In the genomic region with DNA sequence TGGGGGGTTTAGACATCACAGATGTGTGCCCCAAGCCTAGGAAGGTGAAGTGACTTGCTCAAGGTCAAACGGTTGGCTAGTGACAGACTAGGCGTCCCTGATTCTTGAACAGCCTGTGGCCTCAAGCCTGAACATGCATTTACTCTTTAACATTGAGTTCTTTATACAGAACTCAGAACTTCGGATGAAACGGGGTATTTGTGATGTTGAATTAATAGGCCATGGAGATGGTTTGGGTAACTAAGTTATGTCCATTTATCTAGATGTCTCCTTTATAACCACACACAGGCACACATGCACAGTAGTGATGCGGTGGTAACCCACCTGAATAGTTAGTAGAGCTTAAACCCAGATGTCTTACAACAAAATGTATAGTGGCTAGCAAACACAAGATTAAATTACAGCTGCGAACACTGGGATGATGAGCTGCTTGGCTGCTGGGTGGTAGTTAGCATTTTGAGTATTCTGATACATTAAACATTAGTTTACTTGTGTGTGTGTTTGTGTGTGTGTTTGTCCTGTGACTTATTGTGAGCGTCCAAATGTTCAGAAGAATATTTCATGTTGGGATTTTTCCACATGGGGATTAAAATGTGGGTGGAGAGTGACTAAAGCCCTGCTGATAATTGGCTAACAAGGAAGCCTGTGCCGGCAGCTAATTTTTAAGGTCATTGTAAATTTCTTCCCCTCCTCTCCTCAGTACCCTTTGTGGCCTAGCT, we compare ENCODE assay signal across 8 cellular contexts. TPM values are rescaled to one million over a fixed set of nuclear protein-coding genes. Genes with fewer than 3 reads are reported as not detected.
DNase-seq lines count a peak whose midpoint lies in the region; ATAC-seq and TF ChIP-seq lines count a peak whose summit lies in the region.

No MANE protein-coding gene starts in this region.

- no peak for TF ChIP-seq CTCF in AG09309 (IDR thresholded peaks at IDR 0.05; ENCODE audit: control insufficient read depth, insufficient read depth, low read depth, low read length, missing control alignments)
- no peak for TF ChIP-seq CTCF in IMR-90 (conservative IDR thresholded peaks at IDR 0.05; ENCODE audit: low read depth, low read length)
- TF ChIP-seq CTCF in mammary epithelial cell (conservative IDR thresholded peaks at IDR 0.05 in 1 of 2, IDR thresholded peaks at IDR 0.05 in 1 of 2; ENCODE audit: extremely low read depth in 1 of 2, insufficient read depth in 1 of 2, low read depth in 1 of 2, low read length in 2 of 2), result no peak

- H3K4me3 ChIP-seq in AG09309 (ENCODE audit: control insufficient read depth, low read depth, low read length), result peak overlapping the region; percentile 89
- H3K4me3 ChIP-seq in IMR-90 (ENCODE audit: insufficient read depth, low read depth, low read length), result no peak overlapping the region
- H3K4me3 ChIP-seq in mammary epithelial cell (replicated peaks in 1 of 3; ENCODE audit: insufficient read depth in 1 of 3, low read depth in 2 of 3, low read length in 3 of 3), result peak overlapping the region; percentile 62 to 91 (median 82)
- peak overlapping the region; percentile 80 for H3K4me3 ChIP-seq in mesodermal cell (ENCODE audit: extremely low read depth, insufficient read depth, low read length, poor library complexity, severe bottlenecking)

- H2BK15ac ChIP-seq in IMR-90 (ENCODE audit: low read depth, low read length), result 0 out of 3 replicates have a peak overlapping the region, but pooled peaks have one; percentile 59

- ATAC-seq in IMR-90 (ENCODE audit: low read depth) (no peak), HG03045 (IDR thresholded peaks at IDR 0.05; ENCODE audit: unreplicated experiment) (no peak), HG02884 (IDR thresholded peaks at IDR 0.05; ENCODE audit: unreplicated experiment) (no peak)

- H3K4me1 ChIP-seq in IMR-90 (ENCODE audit: control insufficient read depth, insufficient read depth, low read length), result peaks cover 27% of the 10 kb centered on the region
- peaks cover 53% of the 10 kb centered on the region for H3K4me1 ChIP-seq in mammary epithelial cell (ENCODE audit: insufficient read depth, low read length)
- peaks cover 43% of the 10 kb centered on the region for H3K4me1 ChIP-seq in mesodermal cell (ENCODE audit: control insufficient read depth, insufficient read depth, low read length, poor library complexity, severe bottlenecking)

- H4K8ac ChIP-seq in IMR-90 (ENCODE audit: low read depth in 2 of 2, low read length in 2 of 2), result peak overlapping the region in 1 of 2 experiments; percentile 72; a peak in 1 of 4 replicates

- no peak overlapping the region for H3K4ac ChIP-seq in IMR-90 (ENCODE audit: low read depth, low read length)

- H4K91ac ChIP-seq in IMR-90 (ENCODE audit: insufficient read depth, low read depth, low read length), result no peak overlapping the region

- H2BK120ac ChIP-seq in IMR-90 (ENCODE audit: low read depth, low read length), result no peak overlapping the region

- dilution Hi-C loops in IMR-90 (cut with HindIII; ENCODE audit: low sequenced_read_pairs, unreplicated experiment), result no loop called here
- dilution Hi-C loops in mammary epithelial cell (cut with HindIII; ENCODE audit: low sequenced_read_pairs), result no loop called here

- DNase-seq in AG09309 (ENCODE audit: low read depth) (no peak), IMR-90 (no peak), mammary epithelial cell (peak; percentile 37), NCI-H2029 (lab: John Stamatoyannopoulos, UW) (no peak), OCI-M1 (lab: John Stamatoyannopoulos, UW) (no peak)

- no peak overlapping the region; the same call in 1 of the 2 replicates for H3K27ac ChIP-seq in IMR-90 (ENCODE audit: insufficient read depth, low read length)
- peak overlapping the region; percentile 95 for H3K27ac ChIP-seq in mammary epithelial cell (ENCODE audit: insufficient read depth, low read depth, low read length)
- H3K27ac ChIP-seq in mesodermal cell (ENCODE audit: low read depth, low read length, severe bottlenecking), result peak overlapping the region; percentile 71

- no CpG with 5 or more reads among the region's 8 CpGs for WGBS in IMR-90 (ENCODE audit: extremely low coverage in 2 of 2, insufficient read length in 1 of 2), 2 experiments
- 27% methylated on average over 8 of the region's 8 CpGs for WGBS in mammary epithelial cell (ENCODE audit: low coverage, missing lambda C conversion rate)
- 38 to 88% methylated on average over 1 of the region's 8 CpGs for WGBS in mesodermal cell (ENCODE audit: insufficient coverage in 2 of 2), 2 experiments

- H4K20me1 ChIP-seq in IMR-90 (ENCODE audit: insufficient read depth, low read length) (peaks cover 52% of the 10 kb centered on the region), mammary epithelial cell (ENCODE audit: insufficient read depth, low read length) (peaks cover 2% of the 10 kb centered on the region)

- no peak overlapping the region for H3K56ac ChIP-seq in IMR-90 (ENCODE audit: extremely low read depth, insufficient read depth, low read length)

- H2BK20ac ChIP-seq in IMR-90 (ENCODE audit: low read depth, low read length), result no peak overlapping the region

- H3K9me3 ChIP-seq in IMR-90 (ENCODE audit: control insufficient read depth, insufficient read depth, low read length) (no peaks in the 10 kb centered on the region), mammary epithelial cell (replicated peaks; ENCODE audit: insufficient read depth, low read length) (no peaks in the 10 kb centered on the region), mesodermal cell (ENCODE audit: control insufficient read depth, low read length) (no peaks in the 10 kb centered on the region)

- H3K79me1 ChIP-seq in IMR-90 (ENCODE audit: low read depth in 1 of 2, low read length in 2 of 2), result peaks cover 4 to 56% of the 10 kb centered on the region in 2 experiments

- H3K18ac ChIP-seq in IMR-90 (ENCODE audit: low read depth, low read length), result no peak overlapping the region

- BruUV-seq in IMR-90 (replicated peaks; lab: Mats Ljungman, UMichigan) (no TSS peak), mammary epithelial cell (replicated peaks; lab: Mats Ljungman, UMichigan) (no TSS peak)

- H2AK9ac ChIP-seq in IMR-90 (replicated peaks; ENCODE audit: low read depth, low read length, poor library complexity), result no peak overlapping the region

- no peak for TF ChIP-seq POLR2A in IMR-90 (IDR thresholded peaks at IDR 0.05; ENCODE audit: low read depth, low read length)

- H2AK5ac ChIP-seq in IMR-90 (ENCODE audit: low read depth, low read length), result peak overlapping the region; percentile 7; the same call in 1 of the 2 replicates

- no peak overlapping the region for H2BK5ac ChIP-seq in IMR-90 (ENCODE audit: low read depth, low read length, poor library complexity, severe bottlenecking)

- TF ChIP-seq RAD21 in IMR-90 (IDR thresholded peaks at IDR 0.05; ENCODE audit: low read length), result no peak

- H3K14ac ChIP-seq in IMR-90 (replicated peaks; ENCODE audit: low read depth, low read length), result no peak overlapping the region

- H3K9ac ChIP-seq in IMR-90 (ENCODE audit: low read depth, low read length), result 0 out of 2 replicates have a peak overlapping the region, but pooled peaks have one; percentile 1
- H3K9ac ChIP-seq in mammary epithelial cell (ENCODE audit: insufficient read depth, low read length), result peak overlapping the region; percentile 84

- intact Hi-C loops in IMR-90 (cut with micrococcal nuclease) (loop anchor here (5.0 kb wide), 2 partner anchors 112 to 1297 kb away; no protein-coding TSS in a partner anchor), mammary epithelial cell (cut with micrococcal nuclease) (loop anchor here (5.0 kb wide), 2 partner anchors 42 to 223 kb away; no protein-coding TSS in a partner anchor)

- POLR2A ChIA-PET in IMR-90 (lab: Charles Lee; ENCODE audit: unreplicated experiment), result no interaction called here

- H3K23ac ChIP-seq in IMR-90 (ENCODE audit: low read depth, low read length), result peak overlapping the region; percentile 41

- in situ Hi-C loops in IMR-90 (cut with MboI; ENCODE audit: low sequenced_read_pairs), result no loop called here
- in situ Hi-C loops in mammary epithelial cell (cut with MboI; ENCODE audit: low sequenced_read_pairs in 2 of 2), result loop anchor here in 1 of 2 donors (25.0 kb wide), 1 partner anchor 112 kb away; no protein-coding TSS in a partner anchor

- peaks cover 9% of the 10 kb centered on the region; the same call in 1 of the 2 replicates for H3K9me1 ChIP-seq in IMR-90 (ENCODE audit: insufficient read depth, low read length)

- peaks cover 68% of the 10 kb centered on the region for H3K79me2 ChIP-seq in mammary epithelial cell (ENCODE audit: insufficient read depth, low read length)

- H3K27me3 ChIP-seq in IMR-90 (ENCODE audit: control insufficient read depth, insufficient read depth, low read length) (peaks cover 4% of the 10 kb centered on the region; the same call in 1 of the 2 replicates), mammary epithelial cell (ENCODE audit: insufficient read depth, low read length) (no peaks in the 10 kb centered on the region)

- H2AFZ ChIP-seq in IMR-90 (replicated peaks; ENCODE audit: low read length, poor library complexity) (no peak overlapping the region), mammary epithelial cell (ENCODE audit: low read depth, low read length) (no peak overlapping the region)

- H3K4me2 ChIP-seq in IMR-90 (ENCODE audit: low read depth, low read length), result peak overlapping the region; percentile 84
- peak overlapping the region; percentile 84 for H3K4me2 ChIP-seq in mammary epithelial cell (ENCODE audit: insufficient read depth, low read depth, low read length)

- CTCF ChIA-PET in IMR-90 (lab: Yijun Ruan, JAX) (interaction anchor here (0.6 to 0.9 kb wide), 2 partner anchors 23 to 124 kb away, joined by 3 to 5 read pairs; no protein-coding TSS in a partner anchor), mammary epithelial cell (lab: Charles Lee; ENCODE audit: low non-redundant PET) (interaction anchor here (0.6 kb wide), 1 partner anchor 124 kb away, joined by 4 read pairs; no protein-coding TSS in a partner anchor)

- no peaks in the 10 kb centered on the region for H3K36me3 ChIP-seq in IMR-90 (ENCODE audit: control insufficient read depth, insufficient read depth, low read length)
- no peaks in the 10 kb centered on the region for H3K36me3 ChIP-seq in mammary epithelial cell (ENCODE audit: insufficient read depth, low read length)
- H3K36me3 ChIP-seq in mesodermal cell (ENCODE audit: control insufficient read depth, insufficient read depth, low read length), result peaks cover 4% of the 10 kb centered on the region

- no peak overlapping the region for H4K5ac ChIP-seq in IMR-90 (ENCODE audit: low read depth, low read length)

TF ChIP-seq in IMR-90, 13 proteins besides CTCF, POLR2A, EP300 and RAD21 (continues in another document):
- TF ChIP-seq CEBPB (IDR thresholded peaks at IDR 0.05; ENCODE audit: low read depth, low read length) (no peak), NFE2L2 (IDR thresholded peaks at IDR 0.05; ENCODE audit: low read depth, low read length) (no peak), FOS (IDR thresholded peaks at IDR 0.05; ENCODE audit: low read depth, low read length) (no peak)

RNA-seq across cellular contexts. Expression of gene ATP1A1, which starts 2.3 kb away (rescaled TPM):
- total RNA-seq in IMR-90 (2012; rRNA removed) (107 and 116 TPM in 2 replicates), mammary epithelial cell (100 to 1,000 TPM; 359 to 505 TPM)
- polyA plus RNA-seq in IMR-90 (2012; rRNA removed) (124 and 125 TPM in 2 replicates), mammary epithelial cell (660 TPM)
- polyA plus RNA-seq in IMR-90 (2012; cell fraction: cytosol; rRNA removed), result 80.5 and 128 TPM in 2 replicates
- 50.7 and 113 TPM in 2 replicates for polyA plus RNA-seq in IMR-90 (2012; cell fraction: nucleus; rRNA removed; ENCODE audit: low replicate concordance)
- polyA minus RNA-seq in mammary epithelial cell, result 731 TPM
- polyA plus RNA-seq in mesodermal cell (2013, experiment 1 of 2), result 271 TPM
- 244 TPM for polyA plus RNA-seq in mesodermal cell (2013, experiment 2 of 2)
